2 cellular contexts compared by ENCODE assay signal in the genomic region with DNA sequence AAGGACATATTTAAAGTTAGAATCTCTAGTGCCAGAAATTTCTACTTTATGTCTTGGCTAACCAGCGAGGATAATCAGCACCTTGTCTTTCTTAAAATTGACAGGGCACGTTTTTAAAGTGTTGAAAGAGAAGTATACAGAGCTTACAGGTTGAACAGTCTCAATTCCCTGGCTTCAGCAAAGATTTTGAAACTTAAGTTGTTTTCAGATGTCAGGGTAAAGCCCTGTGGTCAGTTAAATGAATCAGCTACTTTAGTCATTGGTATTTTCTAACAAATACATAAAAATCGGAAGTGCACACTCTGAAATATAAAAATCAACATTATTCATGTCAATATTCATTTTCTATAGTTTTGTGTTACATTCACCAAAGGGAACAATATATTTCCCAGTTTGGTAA.
TF ChIP-seq lines count a peak whose summit lies in the region.

No MANE protein-coding gene starts in this region.

TF ChIP-seq in IMR-90, 13 proteins besides CTCF, POLR2A, EP300 and RAD21:
- no peak for TF ChIP-seq CHD1 (IDR thresholded peaks at IDR 0.05; ENCODE audit: low read depth, low read length)
- TF ChIP-seq FOS (IDR thresholded peaks at IDR 0.05; ENCODE audit: low read depth, low read length): no peak
- TF ChIP-seq SMC3 (IDR thresholded peaks at IDR 0.05; ENCODE audit: low read depth, low read length): no peak

TF ChIP-seq in GM12878, 131 proteins besides CTCF, POLR2A, EP300 and RAD21:
- TF ChIP-seq, protein P1, sequence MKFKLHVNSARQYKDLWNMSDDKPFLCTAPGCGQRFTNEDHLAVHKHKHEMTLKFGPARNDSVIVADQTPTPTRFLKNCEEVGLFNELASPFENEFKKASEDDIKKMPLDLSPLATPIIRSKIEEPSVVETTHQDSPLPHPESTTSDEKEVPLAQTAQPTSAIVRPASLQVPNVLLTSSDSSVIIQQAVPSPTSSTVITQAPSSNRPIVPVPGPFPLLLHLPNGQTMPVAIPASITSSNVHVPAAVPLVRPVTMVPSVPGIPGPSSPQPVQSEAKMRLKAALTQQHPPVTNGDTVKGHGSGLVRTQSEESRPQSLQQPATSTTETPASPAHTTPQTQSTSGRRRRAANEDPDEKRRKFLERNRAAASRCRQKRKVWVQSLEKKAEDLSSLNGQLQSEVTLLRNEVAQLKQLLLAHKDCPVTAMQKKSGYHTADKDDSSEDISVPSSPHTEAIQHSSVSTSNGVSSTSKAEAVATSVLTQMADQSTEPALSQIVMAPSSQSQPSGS (IDR thresholded peaks at IDR 0.05; ENCODE audit: low read length): 0 out of 2 replicates have a peak, but pooled peaks have one; percentile 16
- TF ChIP-seq ZNF217 (IDR thresholded peaks at IDR 0.05): no peak
- TF ChIP-seq, protein P2, sequence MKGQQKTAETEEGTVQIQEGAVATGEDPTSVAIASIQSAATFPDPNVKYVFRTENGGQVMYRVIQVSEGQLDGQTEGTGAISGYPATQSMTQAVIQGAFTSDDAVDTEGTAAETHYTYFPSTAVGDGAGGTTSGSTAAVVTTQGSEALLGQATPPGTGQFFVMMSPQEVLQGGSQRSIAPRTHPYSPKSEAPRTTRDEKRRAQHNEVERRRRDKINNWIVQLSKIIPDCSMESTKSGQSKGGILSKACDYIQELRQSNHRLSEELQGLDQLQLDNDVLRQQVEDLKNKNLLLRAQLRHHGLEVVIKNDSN (IDR thresholded peaks at IDR 0.05; ENCODE audit: borderline replicate concordance, extremely low read length, insufficient read depth, low read depth, low read length): no peak
- TF ChIP-seq GABPA (IDR thresholded peaks at IDR 0.05; ENCODE audit: low read depth): no peak
- TF ChIP-seq RUNX3 (IDR thresholded peaks at IDR 0.05; ENCODE audit: low read length): peak; percentile 73
- no peak for TF ChIP-seq NRF1 (conservative IDR thresholded peaks at IDR 0.05; ENCODE audit: low read depth, low read length)
- TF ChIP-seq YBX1 (IDR thresholded peaks at IDR 0.05): no peak
- TF ChIP-seq, protein P3, sequence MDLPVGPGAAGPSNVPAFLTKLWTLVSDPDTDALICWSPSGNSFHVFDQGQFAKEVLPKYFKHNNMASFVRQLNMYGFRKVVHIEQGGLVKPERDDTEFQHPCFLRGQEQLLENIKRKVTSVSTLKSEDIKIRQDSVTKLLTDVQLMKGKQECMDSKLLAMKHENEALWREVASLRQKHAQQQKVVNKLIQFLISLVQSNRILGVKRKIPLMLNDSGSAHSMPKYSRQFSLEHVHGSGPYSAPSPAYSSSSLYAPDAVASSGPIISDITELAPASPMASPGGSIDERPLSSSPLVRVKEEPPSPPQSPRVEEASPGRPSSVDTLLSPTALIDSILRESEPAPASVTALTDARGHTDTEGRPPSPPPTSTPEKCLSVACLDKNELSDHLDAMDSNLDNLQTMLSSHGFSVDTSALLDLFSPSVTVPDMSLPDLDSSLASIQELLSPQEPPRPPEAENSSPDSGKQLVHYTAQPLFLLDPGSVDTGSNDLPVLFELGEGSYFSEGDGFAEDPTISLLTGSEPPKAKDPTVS (IDR thresholded peaks at IDR 0.05; ENCODE audit: low read depth, low read length): no peak
- no peak for TF ChIP-seq TAF1 (IDR thresholded peaks at IDR 0.05; ENCODE audit: borderline replicate concordance, low read depth, low read length)
- no peak for TF ChIP-seq TARDBP (IDR thresholded peaks at IDR 0.05; ENCODE audit: borderline replicate concordance)
TF ChIP-seq in GM12878: peak in this region for 2.
